24 cellular contexts compared by ENCODE assay signal in genomic region chr9:11158063-11158462, GRCh38.
"Had no signal": no experiment of that assay in that cellular context is flagged by ENCODE, and none has a peak within 500 bp of the region (broad histone marks: within the 10 kb centered on the region; RNA-seq: fewer than 3 reads in every experiment).

No MANE protein-coding gene starts in this region.

- H3K9ac ChIP-seq: KMS-11 had no signal

- DNase-seq: activated B cell treated with CpG ODN at 0.5 μM for 24 hours; activated CD4-positive, alpha-beta memory T cell treated with anti-CD3 and anti-CD28 coated beads, Interleukin-2, amount 10 ng/mL, durations not matched to agents 7 days and 5 days; activated CD4-positive, alpha-beta T cell treated with anti-CD3 and anti-CD28 coated beads, Interleukin-2, amount 10 ng/mL, durations not matched to agents 7 days and 5 days; activated CD8-positive, alpha-beta memory T cell treated with anti-CD3 and anti-CD28 coated beads, Interleukin-2, amount 50 U/mL, for 4 hours; activated naive CD4-positive, alpha-beta T cell treated with anti-CD3 and anti-CD28 coated beads, Interleukin-2, amount 50 U/mL, for 16 hours; activated naive CD8-positive, alpha-beta T cell treated with anti-CD3 and anti-CD28 coated beads, Interleukin-2, amount 10 ng/mL, durations not matched to agents 7 days and 5 days; adrenal gland; body of pancreas; central memory CD4-positive, alpha-beta T cell; NCI-H1092 treated with DMSO at 0.1 percent for 48 hours; NCI-H1417 treated with DMSO at 0.1 percent for 48 hours; NCI-H1694; NCI-H2029; NCI-H2227 treated with DMSO at 0.1 percent for 48 hours; NCI-H446 treated with DMSO at 0.1 percent for 48 hours; NCI-H526; NK-92 treated with Interleukin-12 subunit alpha and Interleukin-12 subunit beta, amount 100 ng/mL, for 24 hours; OCI-M1; SHP77; SW 1271 had no signal

- H3K9me3 ChIP-seq: adrenal gland, ascending aorta, body of pancreas, SJSA1 had no signal

- H3K4me1 ChIP-seq: adrenal gland, ascending aorta, body of pancreas, SJSA1 had no signal

- H3K27ac ChIP-seq: adrenal gland, ascending aorta, body of pancreas, KMS-11, SJSA1 had no signal

- H3K4me3 ChIP-seq: adrenal gland, ascending aorta, body of pancreas, SJSA1 had no signal

- H3K36me3 ChIP-seq: adrenal gland, ascending aorta, SJSA1 had no signal

- H3K27me3 ChIP-seq: adrenal gland, ascending aorta, body of pancreas, SJSA1 had no signal

- H3K4me2 ChIP-seq: KMS-11 had no signal

- ATAC-seq: body of pancreas, SK-N-SH treated with all-trans-retinoic acid at 6 μM for 48 hours had no signal
